In the genomic region with DNA sequence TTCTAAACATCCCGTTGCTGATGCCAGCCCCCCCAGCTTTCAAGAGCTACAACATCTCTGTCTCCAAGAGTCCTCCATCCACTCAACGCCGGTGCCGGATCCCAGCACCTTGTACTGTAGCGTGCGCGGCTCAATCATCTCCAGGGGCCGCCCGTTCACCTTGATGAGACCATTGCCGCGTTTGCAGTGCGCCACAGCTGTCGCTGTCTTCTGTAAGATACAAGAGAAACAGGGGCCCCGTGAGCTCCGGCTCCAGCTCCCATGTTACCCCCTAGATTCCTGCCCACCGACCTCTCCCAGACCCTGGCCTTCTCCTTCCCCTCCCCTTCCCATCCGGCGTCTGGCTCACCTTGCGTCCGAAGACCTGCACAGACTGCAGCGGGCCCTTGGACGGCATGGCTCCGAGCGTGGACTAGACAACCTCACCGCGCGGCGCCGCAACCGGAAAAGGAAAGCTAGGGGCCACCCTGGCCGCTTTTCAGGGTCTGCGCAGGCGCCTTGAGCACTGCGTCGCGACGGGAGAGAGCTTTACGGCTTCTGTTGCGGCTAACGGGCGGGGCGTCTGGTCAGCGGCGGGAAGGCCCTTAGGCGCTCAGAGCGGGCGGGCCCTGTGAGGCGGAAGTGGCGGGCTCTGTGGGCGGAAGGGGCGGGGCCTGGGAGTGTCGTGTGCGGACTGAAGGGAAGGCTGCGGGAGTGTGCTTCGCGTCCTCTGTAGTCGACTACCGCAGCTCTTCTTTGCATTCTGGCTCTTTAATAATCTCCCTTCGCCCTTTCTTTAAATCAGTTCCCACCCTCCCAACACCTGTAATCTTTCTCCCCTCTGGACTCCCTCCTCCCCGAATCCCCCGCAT, we compare ENCODE assay signal across 8 cellular contexts. TPM values are rescaled to one million over a fixed set of nuclear protein-coding genes. Genes with fewer than 3 reads are reported as not detected.
DNase-seq lines count a peak whose midpoint lies in the region; TF ChIP-seq lines count a peak whose summit lies in the region.

RPS16 (minus strand) TSS at position 451 of the 851 bp plus-strand sequence; CDS start at position 397, 54 bp downstream.

- H3K27me3 ChIP-seq in H9 (ENCODE audit: insufficient read depth, low read length) = no peaks in the 10 kb centered on the region
- H3K27me3 ChIP-seq in MM.1S (replicated peaks; ENCODE audit: insufficient read depth, low read length) = no peaks in the 10 kb centered on the region

- no peak within 1 kb of the TSS for H2BK5ac ChIP-seq in H9 (ENCODE audit: insufficient read length, low read length)

- no peaks in the 10 kb centered on the region for H3K9me3 ChIP-seq in H9 (ENCODE audit: control insufficient read depth, low read depth, low read length)
- H3K9me3 ChIP-seq in MM.1S (replicated peaks; ENCODE audit: insufficient read depth, low read length) = no peaks in the 10 kb centered on the region

- peaks cover 46% of the 10 kb centered on the region for H3F3A ChIP-seq in MM.1S (ENCODE audit: insufficient read depth, low read length)

- H3K36me3 ChIP-seq in MM.1S (replicated peaks; ENCODE audit: insufficient read depth, low read length) = peaks cover 16% of the 10 kb centered on the region

- H3K9ac ChIP-seq in H9 (ENCODE audit: extremely low read depth, insufficient read length, low read length) (peak within 1 kb of the TSS; percentile 99), MM.1S (ENCODE audit: low read length) (peak within 1 kb of the TSS; percentile 96)

- peak within 1 kb of the TSS; percentile 97 for H3K14ac ChIP-seq in H9 (ENCODE audit: insufficient read depth, low read length)

- peak; percentile 98 for DNase-seq in ELR (ENCODE audit: low read depth)
- DNase-seq in H9 = peak; percentile 98
- peak; percentile 99 for DNase-seq in MM.1S
- peak; percentile 98 for DNase-seq in SHP77 treated with DMSO at 0.1 percent for 48 hours (lab: John Stamatoyannopoulos, UW)
- DNase-seq in activated effector memory CD4-positive, alpha-beta T cell treated with Interleukin-2 at 50 U/mL for 16 hours = peak; percentile 99
- DNase-seq in fibroblast of pulmonary artery (ENCODE audit: low read depth) = peak; percentile 98
- DNase-seq in nephron progenitor cell = peak; percentile 99

- no peak within 1 kb of the TSS for H3K23ac ChIP-seq in H9 (ENCODE audit: insufficient read length, low read depth, low read length)

- H2BK20ac ChIP-seq in H9 (ENCODE audit: low read depth, low read length, poor library complexity, severe bottlenecking) = no peak within 1 kb of the TSS

- H4K8ac ChIP-seq in H9 (replicated peaks; ENCODE audit: insufficient read length, low read depth, low read length) = no peak within 1 kb of the TSS

- peaks cover 30 to 42% of the 10 kb centered on the region in 2 experiments for H3K4me1 Mint-ChIP-seq in H9
- peaks cover 55% of the 10 kb centered on the region for H3K4me1 Mint-ChIP-seq in nephron progenitor cell
- peaks cover 63% of the 10 kb centered on the region for H3K4me1 Mint-ChIP-seq in stimulated activated naive CD8-positive, alpha-beta T cell treated with anti-CD3 and anti-CD28 coated beads, Interleukin-15, Interleukin-2, amounts not matched to agents 100 ng/mL and 50 ng/mL, for 24 hours (ENCODE audit: low read depth)

- H3K4me2 ChIP-seq in H9 (ENCODE audit: insufficient read depth, insufficient read length, low read length) = peak within 1 kb of the TSS; percentile 75
- H3K4me2 ChIP-seq in MM.1S (ENCODE audit: low read depth, low read length) = peak within 1 kb of the TSS; percentile 68

- H4K5ac ChIP-seq in H9 (ENCODE audit: insufficient read length, low read depth, low read length) = no peak within 1 kb of the TSS

- WGBS in H9 (ENCODE audit: extremely low coverage, insufficient read length, low lambda C conversion rate) = no CpG with 5 or more reads among the region's 61 CpGs

- H3T11ph ChIP-seq in H9 (ENCODE audit: low read length) = no peak within 1 kb of the TSS

- no peaks in the 10 kb centered on the region for H4K20me1 ChIP-seq in H9 (ENCODE audit: control insufficient read depth, insufficient read depth, insufficient read length)
- H4K20me1 ChIP-seq in MM.1S (ENCODE audit: insufficient read depth, low read length) = peaks cover 15% of the 10 kb centered on the region

- no peak for TF ChIP-seq CTCF in H9 (conservative IDR thresholded peaks at IDR 0.05)
- no peak for TF ChIP-seq CTCF in MM.1S (IDR thresholded peaks at IDR 0.05; ENCODE audit: low read length)
- no peak for TF ChIP-seq CTCF in fibroblast of pulmonary artery (IDR thresholded peaks at IDR 0.05; ENCODE audit: low read length, missing control alignments)
- TF ChIP-seq CTCF in nephron progenitor cell (IDR thresholded peaks at IDR 0.05) = no peak

- H3K27ac ChIP-seq in H9 (ENCODE audit: insufficient read length, low read depth, low read length) (no peak within 1 kb of the TSS), MM.1S (ENCODE audit: low read length) (peak within 1 kb of the TSS; percentile 65)

- H3K9me3 Mint-ChIP-seq in H9 = peaks cover 0 to 7% of the 10 kb centered on the region in 2 experiments; a peak in 2 of 5 replicates
- H3K9me3 Mint-ChIP-seq in nephron progenitor cell = no peaks in the 10 kb centered on the region
- no peaks in the 10 kb centered on the region for H3K9me3 Mint-ChIP-seq in stimulated activated naive CD8-positive, alpha-beta T cell treated with anti-CD3 and anti-CD28 coated beads, Interleukin-15, Interleukin-2, amounts not matched to agents 100 ng/mL and 50 ng/mL, for 24 hours

- H4K91ac ChIP-seq in H9 (ENCODE audit: insufficient read length, low read depth, low read length) = no peak within 1 kb of the TSS

- peak within 1 kb of the TSS; percentile 99 to 100 (median 100) for H3K27ac Mint-ChIP-seq in H9
- peak within 1 kb of the TSS; percentile 99 for H3K27ac Mint-ChIP-seq in nephron progenitor cell
- peak within 1 kb of the TSS; percentile 100 for H3K27ac Mint-ChIP-seq in stimulated activated naive CD8-positive, alpha-beta T cell treated with anti-CD3 and anti-CD28 coated beads, Interleukin-15, Interleukin-2, amounts not matched to agents 100 ng/mL and 50 ng/mL, for 24 hours

- peak within 1 kb of the TSS; percentile 86 for H3K18ac ChIP-seq in H9 (ENCODE audit: insufficient read length, low read depth, low read length)

- peak within 1 kb of the TSS; percentile 53 for H2BK120ac ChIP-seq in H9 (ENCODE audit: low read depth, low read length, poor library complexity, severe bottlenecking)

- peaks cover 32 to 40% (median 37%) of the 10 kb centered on the region in 3 experiments for H3K36me3 Mint-ChIP-seq in H9 (ENCODE audit: insufficient read depth in 1 of 3, low read depth in 3 of 3)
- peaks cover 32% of the 10 kb centered on the region for H3K36me3 Mint-ChIP-seq in nephron progenitor cell (ENCODE audit: low read depth)
- H3K36me3 Mint-ChIP-seq in stimulated activated naive CD8-positive, alpha-beta T cell treated with anti-CD3 and anti-CD28 coated beads, Interleukin-15, Interleukin-2, amounts not matched to agents 100 ng/mL and 50 ng/mL, for 24 hours (ENCODE audit: low read depth) = peaks cover 40% of the 10 kb centered on the region

- peaks cover 6% of the 10 kb centered on the region; the same call in 1 of the 2 replicates for H3K79me2 ChIP-seq in H9 (ENCODE audit: insufficient read depth, low read length)
- H3K79me2 ChIP-seq in MM.1S (ENCODE audit: low read length) = peaks cover 31% of the 10 kb centered on the region

- H3K4me3 ChIP-seq in MM.1S (ENCODE audit: low read length) = peak within 1 kb of the TSS; percentile 100
- H3K4me3 ChIP-seq in fibroblast of pulmonary artery (replicated peaks; ENCODE audit: low read depth, low read length) = peak within 1 kb of the TSS; percentile 94

- no peak within 1 kb of the TSS for H3K56ac ChIP-seq in H9 (ENCODE audit: insufficient read length, low read depth, low read length)

- H3K27me3 Mint-ChIP-seq in H9 (ENCODE audit: low read depth) (peaks cover 5% of the 10 kb centered on the region), nephron progenitor cell (ENCODE audit: low read depth, poor library complexity) (peaks cover 8% of the 10 kb centered on the region)
- no peaks in the 10 kb centered on the region for H3K27me3 Mint-ChIP-seq in stimulated activated naive CD8-positive, alpha-beta T cell treated with anti-CD3 and anti-CD28 coated beads, Interleukin-15, Interleukin-2, amounts not matched to agents 100 ng/mL and 50 ng/mL, for 24 hours

- no peaks in the 10 kb centered on the region for H3K9me2 ChIP-seq in MM.1S (replicated peaks; ENCODE audit: insufficient read depth, low read length)

- H3K23me2 ChIP-seq in H9 (ENCODE audit: insufficient read length, low read depth, low read length, poor library complexity, severe bottlenecking) = peaks cover 10% of the 10 kb centered on the region

- H2AFZ ChIP-seq in H9 (ENCODE audit: low read length) = no peak within 1 kb of the TSS
- H2AFZ ChIP-seq in MM.1S (ENCODE audit: low read length) = peak within 1 kb of the TSS; percentile 20; the same call in 1 of the 2 replicates

- no peak within 1 kb of the TSS for H2BK12ac ChIP-seq in H9 (ENCODE audit: insufficient read length, low read depth, low read length)

- no peak within 1 kb of the TSS for H3K4ac ChIP-seq in H9 (ENCODE audit: low read depth, low read length)

- peak within 1 kb of the TSS; percentile 98 to 100 for H3K4me3 Mint-ChIP-seq in H9
- H3K4me3 Mint-ChIP-seq in nephron progenitor cell = peak within 1 kb of the TSS; percentile 99
- peak within 1 kb of the TSS; percentile 99 for H3K4me3 Mint-ChIP-seq in stimulated activated naive CD8-positive, alpha-beta T cell treated with anti-CD3 and anti-CD28 coated beads, Interleukin-15, Interleukin-2, amounts not matched to agents 100 ng/mL and 50 ng/mL, for 24 hours

- peaks cover 9% of the 10 kb centered on the region for H3K79me1 ChIP-seq in H9 (ENCODE audit: insufficient read depth, low read depth, low read length, poor library complexity, severe bottlenecking)

- no peak within 1 kb of the TSS for H2BK15ac ChIP-seq in H9 (ENCODE audit: low read depth, low read length)

- no peak within 1 kb of the TSS for H2AK5ac ChIP-seq in H9 (ENCODE audit: insufficient read length, low read length)

- H3K4me1 ChIP-seq in H9 (ENCODE audit: insufficient read depth, low read length) (no peaks in the 10 kb centered on the region), MM.1S (ENCODE audit: low read length) (peaks cover 49% of the 10 kb centered on the region)

RNA-seq across cellular contexts. Expression of gene RPS16, which starts in this region (rescaled TPM):
- 2,711 and 2,810 TPM in 2 replicates for total RNA-seq in H9 (2021)
